Comparison of ENCODE assay signal across 9 cellular contexts in genomic region chr17:41678411-41678906, GRCh38. TPM values are rescaled to one million over a fixed set of nuclear protein-coding genes. Genes with fewer than 3 reads are reported as not detected.
DNase-seq lines count a peak whose midpoint lies in the region; ATAC-seq and TF ChIP-seq lines count a peak whose summit lies in the region.
"Had no signal": no experiment of that assay in that cellular context is flagged by ENCODE, and none has a peak within 500 bp of the region (broad histone marks: within the 10 kb centered on the region; RNA-seq: fewer than 3 reads in every experiment).

No MANE protein-coding gene starts in this region.

- TF ChIP-seq CTCF in upper lobe of right lung (IDR thresholded peaks at IDR 0.05) = no peak
- no peak for TF ChIP-seq CTCF in lower leg skin (IDR thresholded peaks at IDR 0.05)

- peaks cover 13% of the 10 kb centered on the region for H3K4me1 ChIP-seq in upper lobe of right lung

- H3K9me3 Mint-ChIP-seq in activated CD4-positive, alpha-beta memory T cell treated with anti-CD3 and anti-CD28 coated beads for 36 hours = no peaks in the 10 kb centered on the region

- no peaks in the 10 kb centered on the region for H3K36me3 ChIP-seq in upper lobe of right lung

- H3K27ac Mint-ChIP-seq in activated CD4-positive, alpha-beta memory T cell treated with anti-CD3 and anti-CD28 coated beads for 36 hours = peak overlapping the region; percentile 97

- H3K36me3 Mint-ChIP-seq in activated CD4-positive, alpha-beta memory T cell treated with anti-CD3 and anti-CD28 coated beads for 36 hours = peaks cover 2% of the 10 kb centered on the region

- WGBS in lower leg skin, 2 donors = 75 to 86% methylated on average over 2 of the region's 2 CpGs

- H3K4me3 ChIP-seq in upper lobe of right lung = peak overlapping the region; percentile 47
- H3K4me3 ChIP-seq in lower leg skin (ENCODE audit: low read depth, poor library complexity, severe bottlenecking) = no peak overlapping the region

- no peaks in the 10 kb centered on the region for H3K27me3 Mint-ChIP-seq in activated CD4-positive, alpha-beta memory T cell treated with anti-CD3 and anti-CD28 coated beads for 36 hours

- H3K9me3 ChIP-seq in upper lobe of right lung = no peaks in the 10 kb centered on the region

- H3K27me3 ChIP-seq in upper lobe of right lung = no peaks in the 10 kb centered on the region

- intact Hi-C loops in activated CD4-positive, alpha-beta memory T cell treated with anti-CD3 and anti-CD28 coated beads for 36 hours (cut with micrococcal nuclease) = loop anchor here (2.0 to 5.0 kb wide), 2 partner anchors 14 to 1356 kb away; no protein-coding TSS in a partner anchor
- intact Hi-C loops in upper lobe of right lung (cut with DNase I) = no loop called here
- intact Hi-C loops in lower leg skin (cut with DNase I; ENCODE audit: low total_unique reads) = no loop called here

- ATAC-seq in GM18499 (IDR thresholded peaks at IDR 0.05; ENCODE audit: insufficient read depth, unreplicated experiment) = peak; percentile 23
- ATAC-seq in HG03108 (IDR thresholded peaks at IDR 0.05; ENCODE audit: unreplicated experiment) = peak; percentile 30
- ATAC-seq in upper lobe of right lung = peak; percentile 64

- CTCF ChIA-PET in activated CD4-positive, alpha-beta memory T cell treated with anti-CD3 and anti-CD28 coated beads for 36 hours (lab: Charles Lee) = interaction anchor here (1.0 to 6.2 kb wide), 9 partner anchors 11 to 275 kb away, joined by 3 to 120 read pairs (median 12); partner anchors contain the start of gene EIF1

- no peak for TF ChIP-seq POLR2A in lower leg skin (IDR thresholded peaks at IDR 0.05)

- peak overlapping the region; percentile 79 for H3K4me3 Mint-ChIP-seq in activated CD4-positive, alpha-beta memory T cell treated with anti-CD3 and anti-CD28 coated beads for 36 hours

- peak; percentile 56 for DNase-seq in activated CD4-positive, alpha-beta memory T cell treated with anti-CD3 and anti-CD28 coated beads for 36 hours
- DNase-seq in islet precursor cell (peak; percentile 66), upper lobe of right lung (no peak), mucosa of gallbladder (ENCODE audit: low spot score) (no peak), lower leg skin (ENCODE audit: low spot score in 2 of 2) (no peak), amniotic stem cell (lab: John Stamatoyannopoulos, UW) (no peak)

- H3K4me1 Mint-ChIP-seq in activated CD4-positive, alpha-beta memory T cell treated with anti-CD3 and anti-CD28 coated beads for 36 hours (ENCODE audit: low read depth) = peaks cover 41% of the 10 kb centered on the region

- POLR2A ChIA-PET in activated CD4-positive, alpha-beta memory T cell treated with anti-CD3 and anti-CD28 coated beads for 36 hours (lab: Charles Lee) = interaction anchor here (1.4 to 5.6 kb wide), 7 partner anchors 10 to 1117 kb away, joined by 3 to 184 read pairs (median 5); partner anchors contain the start of gene EIF1

- H3K27ac ChIP-seq in upper lobe of right lung = peak overlapping the region; percentile 87

RNA-seq across cellular contexts. Expression of gene EIF1, which starts 10.2 kb away (rescaled TPM):
- 1,000 to 10,000 TPM; 1,052 to 1,072 TPM for total RNA-seq in activated CD4-positive, alpha-beta memory T cell treated with anti-CD3 and anti-CD28 coated beads for 36 hours
- 974 TPM for total RNA-seq in upper lobe of right lung
- total RNA-seq in mucosa of gallbladder = 723 TPM
- total RNA-seq in lower leg skin = 100 to 1,000 TPM; 211 to 299 (median 249) TPM

RNA-seq across cellular contexts. Expression of gene GAST, which starts 33.7 kb away (rescaled TPM):
- not detected for total RNA-seq in activated CD4-positive, alpha-beta memory T cell treated with anti-CD3 and anti-CD28 coated beads for 36 hours
- total RNA-seq in upper lobe of right lung (not detected), mucosa of gallbladder (not detected), lower leg skin (not detected)
- total RNA-seq: activated CD8-positive, alpha-beta memory T cell treated with anti-CD3 and anti-CD28 coated beads for 36 hours had no signal

RNA-seq across cellular contexts. Expression of gene KRT17, which starts 54.1 kb away (rescaled TPM):
- total RNA-seq in activated CD4-positive, alpha-beta memory T cell treated with anti-CD3 and anti-CD28 coated beads for 36 hours = not detected
- 5.9 TPM for total RNA-seq in upper lobe of right lung
- not detected for total RNA-seq in mucosa of gallbladder
- 1,000 to 10,000 TPM in 2 of 4 donors, 100 to 1,000 TPM in 2; 474 to 1,574 (median 971) TPM for total RNA-seq in lower leg skin

RNA-seq across cellular contexts. Expression of gene HAP1, which starts 56.0 kb away (rescaled TPM):
- total RNA-seq in activated CD4-positive, alpha-beta memory T cell treated with anti-CD3 and anti-CD28 coated beads for 36 hours = not detected
- total RNA-seq in upper lobe of right lung = 0.58 TPM
- 1.9 TPM for total RNA-seq in mucosa of gallbladder
- 1 to 10 TPM in 2 of 4 donors, under 1 TPM in 2; 0.75 to 1.8 (median 1.1) TPM for total RNA-seq in lower leg skin

Comparison
In these comparisons a context has a peak if more than half of its experiments do, and no peak if none do; other contexts are left out.
1. DNase-seq: peak in activated CD4-positive, alpha-beta memory T cell treated with anti-CD3 and anti-CD28 coated beads for 36 hours (single experiment) and islet precursor cell (single experiment); none in upper lobe of right lung (single experiment), mucosa of gallbladder (single experiment), lower leg skin (0 of 2) and amniotic stem cell (single experiment).
2. RNA of gene KRT17, which starts 54.1 kb away (total RNA-seq): 474 to 1,574 TPM in lower leg skin; 5.9 TPM in upper lobe of right lung (single experiment), not detected in activated CD4-positive, alpha-beta memory T cell treated with anti-CD3 and anti-CD28 coated beads for 36 hours and not detected in mucosa of gallbladder (single experiment); every median in the first group is over 10 times any median in the second.
3. Peak in every context shown above with its lines, with median percentiles within 50 percentile points of each other: ATAC-seq.